In genomic region chr6:146544783-146545182, GRCh38 we compare ENCODE assay signal across 9 cellular contexts. TPM values are rescaled to one million over a fixed set of nuclear protein-coding genes. Genes with fewer than 3 reads are reported as not detected.
DNase-seq lines count a peak whose midpoint lies in the region; ATAC-seq and TF ChIP-seq lines count a peak whose summit lies in the region.
"Had no signal": no experiment of that assay in that cellular context is flagged by ENCODE, and none has a peak within 500 bp of the region (broad histone marks: within the 10 kb centered on the region; RNA-seq: fewer than 3 reads in every experiment).

No MANE protein-coding gene starts in this region.

- H3K4me1 ChIP-seq in hepatocyte (ENCODE audit: insufficient read depth) (peaks cover 31% of the 10 kb centered on the region), psoas muscle (no peaks in the 10 kb centered on the region)

- ATAC-seq in psoas muscle (no peak), GM18868 (IDR thresholded peaks at IDR 0.05; ENCODE audit: unreplicated experiment) (no peak), HG03108 (IDR thresholded peaks at IDR 0.05; ENCODE audit: unreplicated experiment) (no peak), GM21526 (IDR thresholded peaks at IDR 0.05; ENCODE audit: low FRiP score, unreplicated experiment) (no peak)

- TF ChIP-seq CTCF in hepatocyte (IDR thresholded peaks at IDR 0.05; ENCODE audit: poor library complexity) (no peak), psoas muscle (IDR thresholded peaks at IDR 0.05) (no peak)

- peak overlapping the region; percentile 73 for H3K4me3 ChIP-seq in hepatocyte
- H3K4me3 ChIP-seq in psoas muscle, result peak overlapping the region; percentile 65

- no peak overlapping the region for H2AFZ ChIP-seq in hepatocyte

- peaks cover 25% of the 10 kb centered on the region for H4K20me1 ChIP-seq in hepatocyte (ENCODE audit: insufficient read depth, poor library complexity, severe bottlenecking)

- H3K9me3 ChIP-seq in hepatocyte (ENCODE audit: low read depth), result no peaks in the 10 kb centered on the region
- H3K9me3 ChIP-seq in psoas muscle, result no peaks in the 10 kb centered on the region

- H3K27ac Mint-ChIP-seq in activated T-helper 1 cell treated with anti-CD3 and anti-CD28 coated beads, Interleukin-12 subunit alpha, Interleukin-12 subunit beta, Interleukin-2, Interleukin-4 antibody, amounts not matched to agents 30 ng/mL and 10 ng/mL and 1 ng/mL, durations not matched to agents 14 hours and 24 hours and 36 hours, result no peak overlapping the region

- no peaks in the 10 kb centered on the region for H3K36me3 Mint-ChIP-seq in activated T-helper 1 cell treated with anti-CD3 and anti-CD28 coated beads, Interleukin-12 subunit alpha, Interleukin-12 subunit beta, Interleukin-2, Interleukin-4 antibody, amounts not matched to agents 30 ng/mL and 10 ng/mL and 1 ng/mL, durations not matched to agents 14 hours and 24 hours and 36 hours (ENCODE audit: low read depth)

- DNase-seq in ELR (ENCODE audit: low read depth), result peak; percentile 10
- DNase-seq in activated T-helper 1 cell treated with anti-CD3 and anti-CD28 coated beads, Interleukin-12 subunit alpha, Interleukin-12 subunit beta, Interleukin-2, Interleukin-4 antibody, amounts not matched to agents 30 ng/mL and 10 ng/mL and 1 ng/mL, durations not matched to agents 14 hours and 24 hours and 36 hours (ENCODE audit: low spot score), result no peak
- peak; percentile 8 for DNase-seq in hepatocyte (ENCODE audit: low spot score)
- DNase-seq in psoas muscle, result no peak
- no peak for DNase-seq in stimulated activated CD8-positive, alpha-beta memory T cell treated with anti-CD3 and anti-CD28 coated beads, Interleukin-4, amount 100 ng/mL, for 48 hours

- no peaks in the 10 kb centered on the region for H3K9me3 Mint-ChIP-seq in activated T-helper 1 cell treated with anti-CD3 and anti-CD28 coated beads, Interleukin-12 subunit alpha, Interleukin-12 subunit beta, Interleukin-2, Interleukin-4 antibody, amounts not matched to agents 30 ng/mL and 10 ng/mL and 1 ng/mL, durations not matched to agents 14 hours and 24 hours and 36 hours

- peak overlapping the region; percentile 98 for H3K27ac ChIP-seq in hepatocyte
- peak overlapping the region; percentile 82 for H3K27ac ChIP-seq in psoas muscle

- peak overlapping the region; percentile 56 for H3K4me3 Mint-ChIP-seq in activated T-helper 1 cell treated with anti-CD3 and anti-CD28 coated beads, Interleukin-12 subunit alpha, Interleukin-12 subunit beta, Interleukin-2, Interleukin-4 antibody, amounts not matched to agents 30 ng/mL and 10 ng/mL and 1 ng/mL, durations not matched to agents 14 hours and 24 hours and 36 hours

- H3K79me2 ChIP-seq in hepatocyte, result peaks cover 56% of the 10 kb centered on the region

- H3K9me2 ChIP-seq in hepatocyte (replicated peaks; ENCODE audit: insufficient read depth), result no peaks in the 10 kb centered on the region

- no peaks in the 10 kb centered on the region for H3K36me3 ChIP-seq in hepatocyte (replicated peaks; ENCODE audit: insufficient read depth, low read depth)
- no peaks in the 10 kb centered on the region for H3K36me3 ChIP-seq in psoas muscle (ENCODE audit: insufficient read depth in 1 of 2, low read depth in 1 of 2)

- peaks cover 10% of the 10 kb centered on the region for H3K4me1 Mint-ChIP-seq in activated T-helper 1 cell treated with anti-CD3 and anti-CD28 coated beads, Interleukin-12 subunit alpha, Interleukin-12 subunit beta, Interleukin-2, Interleukin-4 antibody, amounts not matched to agents 30 ng/mL and 10 ng/mL and 1 ng/mL, durations not matched to agents 14 hours and 24 hours and 36 hours (ENCODE audit: low read depth)

- intact Hi-C loops in activated T-helper 1 cell treated with anti-CD3 and anti-CD28 coated beads, Interleukin-12 subunit alpha, Interleukin-12 subunit beta, Interleukin-2, Interleukin-4 antibody, amounts not matched to agents 30 ng/mL and 10 ng/mL and 1 ng/mL, durations not matched to agents 14 hours and 24 hours and 36 hours (cut with micrococcal nuclease), result loop anchor here (5.0 kb wide), 1 partner anchor 228 kb away; no protein-coding TSS in a partner anchor
- intact Hi-C loops in psoas muscle (cut with DNase I), result loop anchor here in 1 of 2 donors (10.0 kb wide), 1 partner anchor 580 kb away; the partner anchor contains the start of gene SHPRH

- H3K27me3 Mint-ChIP-seq in activated T-helper 1 cell treated with anti-CD3 and anti-CD28 coated beads, Interleukin-12 subunit alpha, Interleukin-12 subunit beta, Interleukin-2, Interleukin-4 antibody, amounts not matched to agents 30 ng/mL and 10 ng/mL and 1 ng/mL, durations not matched to agents 14 hours and 24 hours and 36 hours (ENCODE audit: insufficient read depth), result peaks cover 26% of the 10 kb centered on the region

- H3K4me2 ChIP-seq in hepatocyte, result peak overlapping the region; percentile 83

- 79% methylated on average over 6 of the region's 6 CpGs for WGBS in hepatocyte (ENCODE audit: low lambda C conversion rate, missing lambda C conversion rate)
- 52 to 64% (median 53%) methylated on average over 6 of the region's 6 CpGs for WGBS in psoas muscle, 3 donors

- H3K27me3 ChIP-seq in hepatocyte, result no peaks in the 10 kb centered on the region
- peaks cover 0 to 7% (median 5%) of the 10 kb centered on the region in 3 donors for H3K27me3 ChIP-seq in psoas muscle (ENCODE audit: insufficient read depth in 3 of 3, low read length in 2 of 3)

RNA-seq across cellular contexts. Expression of gene RAB32, which starts 1.1 kb away (rescaled TPM):
- total RNA-seq in activated T-helper 1 cell treated with anti-CD3 and anti-CD28 coated beads, Interleukin-12 subunit alpha, Interleukin-12 subunit beta, Interleukin-2, Interleukin-4 antibody, amounts not matched to agents 30 ng/mL and 10 ng/mL and 1 ng/mL, durations not matched to agents 14 hours and 24 hours and 36 hours, result 1.1 and 1.3 TPM in 2 replicates
- total RNA-seq in hepatocyte (97.5 and 100 TPM in 2 replicates), psoas muscle (1 to 10 TPM; 2.4 to 3.8 (median 3.2) TPM)
- polyA plus RNA-seq in hepatocyte (121 and 127 TPM in 2 replicates), psoas muscle (1 to 10 TPM; 2.2 to 4.6 (median 2.5) TPM)

RNA-seq across cellular contexts. Expression of gene ADGB, which starts 54.0 kb away (rescaled TPM):
- not detected in 2 replicates for total RNA-seq in activated T-helper 1 cell treated with anti-CD3 and anti-CD28 coated beads, Interleukin-12 subunit alpha, Interleukin-12 subunit beta, Interleukin-2, Interleukin-4 antibody, amounts not matched to agents 30 ng/mL and 10 ng/mL and 1 ng/mL, durations not matched to agents 14 hours and 24 hours and 36 hours
- total RNA-seq in hepatocyte, result 0.33 TPM in 1 of 2 replicates, not detected in the other
- not detected in 2 replicates for polyA plus RNA-seq in hepatocyte
- total RNA-seq in psoas muscle, result not detected
- polyA plus RNA-seq in psoas muscle, result not detected
- total RNA-seq: T-helper 2 cell treated with Interferon-gamma antibody and Interleukin-4, amounts not matched to agents 100 ng/mL and 5 ng/mL, for 36 hours had no signal

Comparison
In these comparisons a context has a peak if more than half of its experiments do, and no peak if none do; other contexts are left out.
1. DNase-seq: peak in ELR (single experiment) and hepatocyte (single experiment); none in activated T-helper 1 cell treated with anti-CD3 and anti-CD28 coated beads, Interleukin-12 subunit alpha, Interleukin-12 subunit beta, Interleukin-2, Interleukin-4 antibody, amounts not matched to agents 30 ng/mL and 10 ng/mL and 1 ng/mL, durations not matched to agents 14 hours and 24 hours and 36 hours (single experiment), psoas muscle (0 of 2) and stimulated activated CD8-positive, alpha-beta memory T cell treated with anti-CD3 and anti-CD28 coated beads, Interleukin-4, amount 100 ng/mL, for 48 hours (single experiment).
2. RNA of gene RAB32, which starts 1.1 kb away (total RNA-seq): 97.5 to 100 TPM in hepatocyte; 2.4 to 3.8 TPM in psoas muscle and 1.1 to 1.3 TPM in activated T-helper 1 cell treated with anti-CD3 and anti-CD28 coated beads, Interleukin-12 subunit alpha, Interleukin-12 subunit beta, Interleukin-2, Interleukin-4 antibody, amounts not matched to agents 30 ng/mL and 10 ng/mL and 1 ng/mL, durations not matched to agents 14 hours and 24 hours and 36 hours; every median in the first group is over 10 times any median in the second.